In genomic region chr4:128782076-128782715, GRCh38 we compare ENCODE assay signal across 8 cellular contexts. TPM values are rescaled to one million over a fixed set of nuclear protein-coding genes. Genes with fewer than 3 reads are reported as not detected.
DNase-seq lines count a peak whose midpoint lies in the region; FAIRE-seq and TF ChIP-seq lines count a peak whose summit lies in the region.

No MANE protein-coding gene starts in this region.

- no peaks in the 10 kb centered on the region for H3K27me3 ChIP-seq in astrocyte (ENCODE audit: insufficient read depth, low read length)
- H3K27me3 ChIP-seq in esophagus squamous epithelium, result no peaks in the 10 kb centered on the region

- intact Hi-C loops in esophagus squamous epithelium (cut with DNase I), result no loop called here

- H3K27ac ChIP-seq in astrocyte (ENCODE audit: low read depth, low read length) (no peak overlapping the region), esophagus squamous epithelium (no peak overlapping the region)

- peaks cover 16% of the 10 kb centered on the region for H3K4me1 Mint-ChIP-seq in astrocyte (ENCODE audit: low read depth, unreplicated experiment)
- peaks cover 1% of the 10 kb centered on the region for H3K4me1 Mint-ChIP-seq in mesothelial cell of epicardium

- 73 to 87% methylated on average over 3 of the region's 3 CpGs for WGBS in esophagus squamous epithelium, 2 donors

- TF ChIP-seq CTCF in astrocyte (IDR thresholded peaks at IDR 0.05; ENCODE audit: insufficient read depth, low read depth, low read length) (no peak), mesothelial cell of epicardium (IDR thresholded peaks at IDR 0.05; ENCODE audit: unreplicated experiment) (no peak), esophagus squamous epithelium (IDR thresholded peaks at IDR 0.05) (peak in 2 of 6 experiments; percentile 11 to 22)

- TF ChIP-seq POLR2A in esophagus squamous epithelium (IDR thresholded peaks at IDR 0.05), result no peak

- no peak overlapping the region for H2AFZ ChIP-seq in astrocyte (ENCODE audit: low read depth, low read length)

- H3K4me3 Mint-ChIP-seq in astrocyte (ENCODE audit: unreplicated experiment) (no peak overlapping the region), mesothelial cell of epicardium (no peak overlapping the region)

- H3K4me1 ChIP-seq in astrocyte (ENCODE audit: insufficient read depth, low read length), result no peaks in the 10 kb centered on the region
- no peaks in the 10 kb centered on the region for H3K4me1 ChIP-seq in esophagus squamous epithelium

- H3K36me3 Mint-ChIP-seq in astrocyte (ENCODE audit: low read depth, unreplicated experiment) (no peaks in the 10 kb centered on the region), mesothelial cell of epicardium (no peaks in the 10 kb centered on the region)

- H3K9ac ChIP-seq in astrocyte (ENCODE audit: low read length), result no peak overlapping the region

- H3K4me3 ChIP-seq in astrocyte (ENCODE audit: insufficient read depth, low read depth, low read length), result no peak overlapping the region
- H3K4me3 ChIP-seq in esophagus squamous epithelium, result no peak overlapping the region

- H3K79me2 ChIP-seq in astrocyte (ENCODE audit: insufficient read depth, low read length), result no peaks in the 10 kb centered on the region

- H4K20me1 ChIP-seq in astrocyte (ENCODE audit: insufficient read depth, low read length), result no peaks in the 10 kb centered on the region

- peak overlapping the region; percentile 7 for H3K27ac Mint-ChIP-seq in astrocyte (ENCODE audit: unreplicated experiment)
- no peak overlapping the region for H3K27ac Mint-ChIP-seq in mesothelial cell of epicardium

- H3K9me3 Mint-ChIP-seq in astrocyte (ENCODE audit: unreplicated experiment) (peaks cover 2% of the 10 kb centered on the region), mesothelial cell of epicardium (peaks cover 5% of the 10 kb centered on the region)

- peak; percentile 49 for DNase-seq in activated gamma-delta T cell treated with Interleukin-2 at 50 U/mL for 16 hours
- no peak for DNase-seq in activated gamma-delta T cell (lab: John Stamatoyannopoulos, UW)
- DNase-seq in OCI-M1 (lab: John Stamatoyannopoulos, UW), result peak; percentile 62
- DNase-seq in astrocyte (ENCODE audit: low read depth), result peak; percentile 51
- DNase-seq in myocyte (ENCODE audit: low read depth), result peak; percentile 24
- no peak for DNase-seq in mesothelial cell of epicardium (ENCODE audit: low spot score in 2 of 2, unreplicated experiment in 2 of 2)
- no peak for DNase-seq in SKM-1 treated with dmso at 0.1 percent for 144 hours (lab: John Stamatoyannopoulos, UW; ENCODE audit: unreplicated experiment)
- no peak for DNase-seq in esophagus squamous epithelium (lab: John Stamatoyannopoulos, UW)

- no peaks in the 10 kb centered on the region for H3K36me3 ChIP-seq in astrocyte (ENCODE audit: insufficient read depth, low read length)
- H3K36me3 ChIP-seq in esophagus squamous epithelium, result no peaks in the 10 kb centered on the region

- H3K27me3 Mint-ChIP-seq in astrocyte (ENCODE audit: low read depth, unreplicated experiment), result no peaks in the 10 kb centered on the region
- no peaks in the 10 kb centered on the region for H3K27me3 Mint-ChIP-seq in mesothelial cell of epicardium (ENCODE audit: low read depth)

- H3K9me3 ChIP-seq in astrocyte (ENCODE audit: insufficient read depth, low read depth, low read length), result no peaks in the 10 kb centered on the region
- H3K9me3 ChIP-seq in esophagus squamous epithelium, result no peaks in the 10 kb centered on the region

- no peak for FAIRE-seq in astrocyte (lab: Jason Lieb, UNC)

- no peak overlapping the region for H3K4me2 ChIP-seq in astrocyte (ENCODE audit: low read length)

RNA-seq across cellular contexts. Expression of gene JADE1, which starts 27.3 kb away (rescaled TPM):
- total RNA-seq in astrocyte (80.1 and 88.3 TPM in 2 replicates), myocyte (14.8 and 17.5 TPM in 2 replicates), mesothelial cell of epicardium (18.6 to 21.0 TPM (median 19.8 TPM) in 3 replicates), esophagus squamous epithelium (10 to 100 TPM in 2 of 4 donors, 1 to 10 TPM in 2; 3.6 to 27.1 (median 8.3) TPM)
- polyA plus RNA-seq in myocyte (2012), result 13.7 TPM

Comparison
In these comparisons a context has a peak if more than half of its experiments do, and no peak if none do; other contexts are left out.
1. DNase-seq: peak in activated gamma-delta T cell treated with Interleukin-2 at 50 U/mL for 16 hours (single experiment), OCI-M1 (single experiment), astrocyte (single experiment) and myocyte (single experiment); none in activated gamma-delta T cell (single experiment), mesothelial cell of epicardium (0 of 2), SKM-1 treated with dmso at 0.1 percent for 144 hours (single experiment) and esophagus squamous epithelium (single experiment).